In the genomic region with DNA sequence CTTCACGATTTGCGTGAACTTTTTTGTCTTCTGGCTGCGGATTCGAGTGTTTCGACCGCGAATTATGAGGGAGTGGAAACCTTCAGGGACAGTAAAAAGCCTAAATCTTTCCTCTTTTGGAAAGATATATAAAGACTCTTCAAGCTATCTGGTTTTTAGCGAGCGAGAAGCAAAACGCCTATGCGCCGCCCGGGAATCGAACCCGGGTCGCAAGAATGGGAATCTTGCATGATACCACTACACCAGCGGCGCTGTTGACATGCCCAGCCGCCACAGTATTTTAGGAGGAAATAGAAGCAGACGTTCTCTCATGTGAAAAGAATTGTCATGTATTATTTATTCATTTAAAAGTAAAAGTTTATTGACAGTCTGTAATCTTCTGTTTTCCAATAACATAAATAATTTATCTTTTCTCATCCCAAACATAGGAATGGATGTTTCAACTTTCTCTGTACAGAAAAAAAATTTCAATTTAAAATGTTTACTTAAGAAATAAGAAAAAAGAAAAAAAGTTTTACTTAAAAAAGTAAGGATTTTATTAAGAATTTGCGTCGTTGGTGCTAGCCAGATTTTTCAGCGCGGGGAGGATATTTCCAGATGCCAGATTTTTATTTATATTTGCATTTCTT, we compare ENCODE assay signal across 8 cellular contexts. TPM values are rescaled to one million over a fixed set of nuclear protein-coding genes. Genes with fewer than 3 reads are reported as not detected.
DNase-seq lines count a peak whose midpoint lies in the region; ATAC-seq and TF ChIP-seq lines count a peak whose summit lies in the region.

No MANE protein-coding gene starts in this region.

- H3K27ac Mint-ChIP-seq in CD4-positive, CD25-positive, alpha-beta regulatory T cell = peak overlapping the region; percentile 99 to 100 (median 99)
- H3K27ac Mint-ChIP-seq in activated T-helper 17 cell treated with anti-CD3 and anti-CD28 coated beads, Interleukin-2, amount 50 U/mL, for 72 hours = peak overlapping the region; percentile 100

- TF ChIP-seq CTCF in Peyer's patch (IDR thresholded peaks at IDR 0.05) (no peak), foreskin keratinocyte (conservative IDR thresholded peaks at IDR 0.05) (no peak), osteoblast (IDR thresholded peaks at IDR 0.05; ENCODE audit: extremely low read depth, low read depth, low read length) (no peak)

- WGBS in HUES64 = 3% methylated on average over 23 of the region's 24 CpGs

- peaks cover 7% of the 10 kb centered on the region for H3K36me3 Mint-ChIP-seq in CD4-positive, CD25-positive, alpha-beta regulatory T cell
- peaks cover 42% of the 10 kb centered on the region for H3K36me3 Mint-ChIP-seq in activated T-helper 17 cell treated with anti-CD3 and anti-CD28 coated beads, Interleukin-2, amount 50 U/mL, for 72 hours (ENCODE audit: low read depth)

- H3K27me3 ChIP-seq in CD4-positive, CD25-positive, alpha-beta regulatory T cell (ENCODE audit: control insufficient read depth, insufficient read depth, low read length) = no peaks in the 10 kb centered on the region
- H3K27me3 ChIP-seq in HUES64 (ENCODE audit: insufficient read depth, low read length) = no peaks in the 10 kb centered on the region
- H3K27me3 ChIP-seq in Peyer's patch = no peaks in the 10 kb centered on the region
- no peaks in the 10 kb centered on the region for H3K27me3 ChIP-seq in foreskin keratinocyte
- no peaks in the 10 kb centered on the region for H3K27me3 ChIP-seq in osteoblast (ENCODE audit: insufficient read depth, low read length)

- DNase-seq in CD4-positive, CD25-positive, alpha-beta regulatory T cell = peak in 2 of 3 donors; percentile 80 to 91
- DNase-seq in Peyer's patch = peak; percentile 89 to 96 (median 92)
- DNase-seq in foreskin keratinocyte = no peak
- DNase-seq in osteoblast (ENCODE audit: insufficient read length, low spot score, missing footprints) = peak; percentile 79

- H4K20me1 ChIP-seq in osteoblast (ENCODE audit: insufficient read depth, low read length) = peaks cover 19% of the 10 kb centered on the region

- ATAC-seq in CD4-positive, CD25-positive, alpha-beta regulatory T cell (ENCODE audit: low read depth in 2 of 2) = peak; percentile 46 to 58
- ATAC-seq in GM21447 (IDR thresholded peaks at IDR 0.05; ENCODE audit: unreplicated experiment) = peak; percentile 34
- ATAC-seq in activated T-helper 17 cell treated with anti-CD3 and anti-CD28 coated beads, Interleukin-2, amount 50 U/mL, for 72 hours (replicated peaks) = peak; percentile 72
- peak; percentile 68 for ATAC-seq in foreskin keratinocyte

- no peak for TF ChIP-seq POLR2A in Peyer's patch (IDR thresholded peaks at IDR 0.05)

- peaks cover 44% of the 10 kb centered on the region for H3K79me2 ChIP-seq in osteoblast (ENCODE audit: insufficient read depth, low read length)

- H2AFZ ChIP-seq in osteoblast (ENCODE audit: low read length) = peak overlapping the region; percentile 53

- H3K9me3 ChIP-seq in CD4-positive, CD25-positive, alpha-beta regulatory T cell (ENCODE audit: control insufficient read depth in 2 of 2, low read length in 2 of 2) = no peaks in the 10 kb centered on the region
- H3K9me3 ChIP-seq in HUES64 (ENCODE audit: insufficient read depth, low read depth, low read length) (no peaks in the 10 kb centered on the region), Peyer's patch (no peaks in the 10 kb centered on the region), osteoblast (ENCODE audit: low read depth, low read length) (no peaks in the 10 kb centered on the region)

- H3K4me3 Mint-ChIP-seq in CD4-positive, CD25-positive, alpha-beta regulatory T cell = peak overlapping the region; percentile 91 to 100 (median 96)
- H3K4me3 Mint-ChIP-seq in activated T-helper 17 cell treated with anti-CD3 and anti-CD28 coated beads, Interleukin-2, amount 50 U/mL, for 72 hours = peak overlapping the region; percentile 94

- H3K4me3 ChIP-seq in CD4-positive, CD25-positive, alpha-beta regulatory T cell (ENCODE audit: low read depth, low read length) = peak overlapping the region; percentile 98
- H3K4me3 ChIP-seq in HUES64 (ENCODE audit: low read length) (peak overlapping the region; percentile 80), Peyer's patch (peak overlapping the region; percentile 66 to 96 (median 76)), osteoblast (ENCODE audit: insufficient read depth, low read length) (peak overlapping the region; percentile 80)

- peak overlapping the region; percentile 93 for H3K27ac ChIP-seq in CD4-positive, CD25-positive, alpha-beta regulatory T cell (ENCODE audit: insufficient read depth, low read length, poor library complexity, severe bottlenecking)
- H3K27ac ChIP-seq in HUES64 (ENCODE audit: low read depth, low read length) = peak overlapping the region; percentile 100
- H3K27ac ChIP-seq in Peyer's patch = peak overlapping the region; percentile 92 to 99 (median 94)
- peak overlapping the region; percentile 91 for H3K27ac ChIP-seq in foreskin keratinocyte
- H3K27ac ChIP-seq in osteoblast (ENCODE audit: low read depth, low read length) = peak overlapping the region; percentile 88
- peak overlapping the region; percentile 98 for H3K27ac ChIP-seq in temporal lobe (ENCODE audit: low read depth, low read length)

- H3K36me3 ChIP-seq in CD4-positive, CD25-positive, alpha-beta regulatory T cell (ENCODE audit: control insufficient read depth, insufficient read depth, low read length) = no peaks in the 10 kb centered on the region
- peaks cover 9% of the 10 kb centered on the region; the same call in 1 of the 2 replicates for H3K36me3 ChIP-seq in HUES64 (ENCODE audit: insufficient read depth, low read length)
- H3K36me3 ChIP-seq in Peyer's patch = no peaks in the 10 kb centered on the region
- no peaks in the 10 kb centered on the region for H3K36me3 ChIP-seq in osteoblast (ENCODE audit: insufficient read depth, low read length)

- peak overlapping the region; percentile 99 for H3K9ac ChIP-seq in HUES64 (ENCODE audit: low read depth, low read length)

- H3K4me1 Mint-ChIP-seq in CD4-positive, CD25-positive, alpha-beta regulatory T cell = peaks cover 19 to 49% (median 32%) of the 10 kb centered on the region in 4 donors
- H3K4me1 Mint-ChIP-seq in activated T-helper 17 cell treated with anti-CD3 and anti-CD28 coated beads, Interleukin-2, amount 50 U/mL, for 72 hours = peaks cover 15% of the 10 kb centered on the region

- H3K9me3 Mint-ChIP-seq in CD4-positive, CD25-positive, alpha-beta regulatory T cell = peaks cover 0 to 4% (median 2%) of the 10 kb centered on the region in 7 donors
- no peaks in the 10 kb centered on the region for H3K9me3 Mint-ChIP-seq in activated T-helper 17 cell treated with anti-CD3 and anti-CD28 coated beads, Interleukin-2, amount 50 U/mL, for 72 hours

- peak overlapping the region; percentile 82 for H3K4me2 ChIP-seq in osteoblast (ENCODE audit: insufficient read depth, low read length)

- peaks cover 20% of the 10 kb centered on the region for H3K4me1 ChIP-seq in CD4-positive, CD25-positive, alpha-beta regulatory T cell (ENCODE audit: control insufficient read depth, insufficient read depth, low read length, poor library complexity, severe bottlenecking)
- peaks cover 14% of the 10 kb centered on the region for H3K4me1 ChIP-seq in HUES64 (ENCODE audit: insufficient read depth, low read length)
- peaks cover 0 to 16% (median 6%) of the 10 kb centered on the region in 4 donors for H3K4me1 ChIP-seq in Peyer's patch
- peaks cover 10% of the 10 kb centered on the region for H3K4me1 ChIP-seq in foreskin keratinocyte
- peaks cover 8% of the 10 kb centered on the region for H3K4me1 ChIP-seq in osteoblast (ENCODE audit: insufficient read depth, low read length)

- peaks cover 19% of the 10 kb centered on the region for H3K27me3 Mint-ChIP-seq in CD4-positive, CD25-positive, alpha-beta regulatory T cell
- no peaks in the 10 kb centered on the region for H3K27me3 Mint-ChIP-seq in activated T-helper 17 cell treated with anti-CD3 and anti-CD28 coated beads, Interleukin-2, amount 50 U/mL, for 72 hours

RNA-seq across cellular contexts. Expression of a gene that starts 0.5 kb away (rescaled TPM):
- 90.9 TPM for total RNA-seq in CD4-positive, CD25-positive, alpha-beta regulatory T cell
- 10 to 100 TPM; 41.6 to 55.4 (median 47.7) TPM for polyA plus RNA-seq in CD4-positive, CD25-positive, alpha-beta regulatory T cell
- polyA plus RNA-seq in HUES64 (2013, experiment 1 of 2) = 91.3 TPM
- 99.4 TPM for polyA plus RNA-seq in HUES64 (2013, experiment 2 of 2)
- total RNA-seq in Peyer's patch (100 to 1,000 TPM; 132 to 229 (median 175) TPM), foreskin keratinocyte (44.4 and 45.2 TPM in 2 replicates), osteoblast (87.6 and 92.5 TPM in 2 replicates), temporal lobe (290 TPM)
- total RNA-seq in activated T-helper 17 cell treated with anti-CD3 and anti-CD28 coated beads, Interleukin-2, amount 50 U/mL, for 72 hours = 10 to 100 TPM; 88.2 to 95.6 TPM
- polyA plus RNA-seq in foreskin keratinocyte = 10.7 and 12.1 TPM in 2 replicates

RNA-seq across cellular contexts. Expression of a gene that starts 9.0 kb away (rescaled TPM):
- total RNA-seq in CD4-positive, CD25-positive, alpha-beta regulatory T cell = 9.8 TPM
- 10 to 100 TPM; 20.8 to 29.7 (median 23.7) TPM for polyA plus RNA-seq in CD4-positive, CD25-positive, alpha-beta regulatory T cell
- 23.7 TPM for polyA plus RNA-seq in HUES64 (2013, experiment 1 of 2)
- polyA plus RNA-seq in HUES64 (2013, experiment 2 of 2) = 26.3 TPM
- total RNA-seq in Peyer's patch (10 to 100 TPM in 3 of 4 donors, 1 to 10 TPM in 1; 5.8 to 41.3 (median 33.3) TPM), foreskin keratinocyte (34.8 and 35.6 TPM in 2 replicates), osteoblast (74.2 and 82.2 TPM in 2 replicates), temporal lobe (95.9 TPM)
- 10 to 100 TPM; 18.2 to 24.7 TPM for total RNA-seq in activated T-helper 17 cell treated with anti-CD3 and anti-CD28 coated beads, Interleukin-2, amount 50 U/mL, for 72 hours
- polyA plus RNA-seq in foreskin keratinocyte = 12.5 and 13.8 TPM in 2 replicates

RNA-seq across cellular contexts. Expression of a gene that starts 44.6 kb away (rescaled TPM):
- total RNA-seq in CD4-positive, CD25-positive, alpha-beta regulatory T cell = 84.7 TPM
- 100 to 1,000 TPM; 261 to 413 (median 305) TPM for polyA plus RNA-seq in CD4-positive, CD25-positive, alpha-beta regulatory T cell
- 224 TPM for polyA plus RNA-seq in HUES64 (2013, experiment 1 of 2)
- 264 TPM for polyA plus RNA-seq in HUES64 (2013, experiment 2 of 2)
- total RNA-seq in Peyer's patch (100 to 1,000 TPM in 1 of 4 donors, 10 to 100 TPM in 3; 36.1 to 135 (median 57.8) TPM), foreskin keratinocyte (256 and 288 TPM in 2 replicates), osteoblast (89.9 and 97.4 TPM in 2 replicates), temporal lobe (56.3 TPM)
- total RNA-seq in activated T-helper 17 cell treated with anti-CD3 and anti-CD28 coated beads, Interleukin-2, amount 50 U/mL, for 72 hours = 100 to 1,000 TPM; 232 to 441 TPM
- polyA plus RNA-seq in foreskin keratinocyte = 416 and 483 TPM in 2 replicates

RNA-seq across cellular contexts. Expression of a gene that starts 52.9 kb away (rescaled TPM):
- 27.1 TPM for total RNA-seq in CD4-positive, CD25-positive, alpha-beta regulatory T cell
- 10 to 100 TPM; 26.2 to 35.1 (median 29.9) TPM for polyA plus RNA-seq in CD4-positive, CD25-positive, alpha-beta regulatory T cell
- polyA plus RNA-seq in HUES64 (2013, experiment 1 of 2) = 91.7 TPM
- polyA plus RNA-seq in HUES64 (2013, experiment 2 of 2) = 78.6 TPM
- total RNA-seq in Peyer's patch (10 to 100 TPM; 34.5 to 39.9 (median 38.9) TPM), foreskin keratinocyte (42.4 and 46.4 TPM in 2 replicates), osteoblast (21.7 and 31.5 TPM in 2 replicates), temporal lobe (20.7 TPM)
- 10 to 100 TPM; 32.5 to 69.2 TPM for total RNA-seq in activated T-helper 17 cell treated with anti-CD3 and anti-CD28 coated beads, Interleukin-2, amount 50 U/mL, for 72 hours
- 37.8 and 45.6 TPM in 2 replicates for polyA plus RNA-seq in foreskin keratinocyte

RNA-seq across cellular contexts. Expression of a gene that starts 58.1 kb away (rescaled TPM):
- 21.0 TPM for total RNA-seq in CD4-positive, CD25-positive, alpha-beta regulatory T cell
- 10 to 100 TPM; 21.9 to 38.4 (median 30.7) TPM for polyA plus RNA-seq in CD4-positive, CD25-positive, alpha-beta regulatory T cell
- polyA plus RNA-seq in HUES64 (2013, experiment 1 of 2) = 6.0 TPM
- polyA plus RNA-seq in HUES64 (2013, experiment 2 of 2) = 6.3 TPM
- 10 to 100 TPM; 10.3 to 18.7 (median 14.0) TPM for total RNA-seq in Peyer's patch
- total RNA-seq in activated T-helper 17 cell treated with anti-CD3 and anti-CD28 coated beads, Interleukin-2, amount 50 U/mL, for 72 hours = 10 to 100 TPM; 24.0 to 37.3 TPM
- total RNA-seq in foreskin keratinocyte = 9.3 and 10.0 TPM in 2 replicates
- 4.6 and 4.8 TPM in 2 replicates for polyA plus RNA-seq in foreskin keratinocyte
- total RNA-seq in osteoblast = 24.5 and 25.0 TPM in 2 replicates
- total RNA-seq in temporal lobe = 14.5 TPM

Comparison
In these comparisons a context has a peak if more than half of its experiments do, and no peak if none do; other contexts are left out.
1. DNase-seq: peak in CD4-positive, CD25-positive, alpha-beta regulatory T cell (2 of 3), Peyer's patch (3 of 3) and osteoblast (single experiment); none in foreskin keratinocyte (0 of 2).
2. Peak in every context shown above with its lines, with median percentiles within 50 percentile points of each other: ATAC-seq, H3K27ac ChIP-seq and H3K4me3 ChIP-seq.